Comparison of ENCODE assay signal across 11 cellular contexts in the genomic region with DNA sequence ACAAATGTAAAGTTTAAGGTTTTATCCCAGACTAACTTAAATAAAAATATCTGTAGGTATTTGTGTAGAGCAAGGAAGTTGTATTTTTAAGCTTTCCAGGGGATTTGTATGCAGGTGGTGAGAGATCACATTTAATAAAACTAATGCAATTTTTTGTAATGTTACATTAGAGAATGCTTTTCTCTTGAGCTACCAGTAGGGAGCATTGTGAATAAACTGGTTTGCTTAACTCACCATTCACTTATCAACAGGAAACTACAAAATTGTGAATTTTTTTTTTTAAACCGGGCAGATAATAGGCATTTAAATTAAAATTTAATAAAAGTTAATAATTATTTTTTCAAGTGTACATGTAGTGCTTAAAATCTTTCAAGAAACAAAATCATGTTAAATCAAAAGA.
DNase-seq lines count a peak whose midpoint lies in the region; ATAC-seq, FAIRE-seq and TF ChIP-seq lines count a peak whose summit lies in the region.
"Had no signal": no experiment of that assay in that cellular context is flagged by ENCODE, and none has a peak within 500 bp of the region (broad histone marks: within the 10 kb centered on the region; RNA-seq: fewer than 3 reads in every experiment).

No MANE protein-coding gene starts in this region.

- TF ChIP-seq CTCF in D721Med (IDR thresholded peaks at IDR 0.05; ENCODE audit: insufficient read depth, missing control alignments) = peak; percentile 46
- peak; percentile 44 to 57 for TF ChIP-seq CTCF in mammary epithelial cell (conservative IDR thresholded peaks at IDR 0.05 in 1 of 2, IDR thresholded peaks at IDR 0.05 in 1 of 2; ENCODE audit: extremely low read depth in 1 of 2, insufficient read depth in 1 of 2, low read depth in 1 of 2, low read length in 2 of 2)

- H3K9me3 ChIP-seq in mammary epithelial cell (replicated peaks; ENCODE audit: insufficient read depth, low read length) = no peaks in the 10 kb centered on the region
- no peaks in the 10 kb centered on the region for H3K9me3 ChIP-seq in neuronal stem cell (replicated peaks in 1 of 2; ENCODE audit: control insufficient read depth in 2 of 2, insufficient read depth in 1 of 2, low read depth in 1 of 2, low read length in 2 of 2)
- H3K9me3 ChIP-seq: gastroesophageal sphincter had no signal

- no peaks in the 10 kb centered on the region for H3K79me2 ChIP-seq in mammary epithelial cell (ENCODE audit: insufficient read depth, low read length)

- no peak overlapping the region for H3K27ac ChIP-seq in mammary epithelial cell (ENCODE audit: insufficient read depth, low read depth, low read length)
- H3K27ac ChIP-seq in neuronal stem cell (replicated peaks; ENCODE audit: low read length) = no peak overlapping the region
- H3K27ac ChIP-seq: gastroesophageal sphincter had no signal

- 64% methylated on average over 1 of the region's 1 CpG for WGBS in mammary epithelial cell (ENCODE audit: low coverage, missing lambda C conversion rate)
- no CpG with 5 or more reads among the region's 1 CpG for WGBS in neuronal stem cell (ENCODE audit: extremely low coverage in 2 of 2, insufficient read length in 2 of 2, insufficient replicate concordance in 1 of 2), 2 donors

- ATAC-seq in naive thymus-derived CD8-positive, alpha-beta T cell = peak; percentile 47 to 65
- no peak for ATAC-seq in GM21825 (IDR thresholded peaks at IDR 0.05; ENCODE audit: unreplicated experiment)
- no peak for ATAC-seq in GM18520 (IDR thresholded peaks at IDR 0.05; ENCODE audit: unreplicated experiment)
- ATAC-seq in HG03469 (IDR thresholded peaks at IDR 0.05; ENCODE audit: unreplicated experiment) = no peak
- ATAC-seq: gastroesophageal sphincter had no signal

- no peak overlapping the region for H3K18ac ChIP-seq in neuronal stem cell (ENCODE audit: low read length)

- dilution Hi-C loops in mammary epithelial cell (cut with HindIII; ENCODE audit: low sequenced_read_pairs) = no loop called here

- no peak overlapping the region for H3K4me3 ChIP-seq in mammary epithelial cell (replicated peaks in 1 of 3; ENCODE audit: insufficient read depth in 1 of 3, low read depth in 2 of 3, low read length in 3 of 3)
- H3K4me3 ChIP-seq in neuronal stem cell (ENCODE audit: low read length in 2 of 2) = no peak overlapping the region
- H3K4me3 ChIP-seq: gastroesophageal sphincter had no signal

- H2AK5ac ChIP-seq in neuronal stem cell (ENCODE audit: low read depth, low read length) = no peak overlapping the region

- peak overlapping the region in 6 of 10 donors; percentile 10 to 69 (median 32) for H3K4me3 Mint-ChIP-seq in naive thymus-derived CD8-positive, alpha-beta T cell
- H3K4me3 Mint-ChIP-seq: activated CD4-positive, alpha-beta T cell treated with anti-CD3 and anti-CD28 coated beads, Interleukin-2, amount 10 ng/mL, durations not matched to agents 7 days and 5 days had no signal

- no peak overlapping the region for H4K91ac ChIP-seq in neuronal stem cell (ENCODE audit: low read depth, low read length, poor library complexity)

- H2BK15ac ChIP-seq in neuronal stem cell (ENCODE audit: low read length) = no peak overlapping the region

- no peak overlapping the region for H3K23ac ChIP-seq in neuronal stem cell (ENCODE audit: low read depth, low read length, poor library complexity)

- no peak overlapping the region for H4K8ac ChIP-seq in neuronal stem cell (ENCODE audit: low read depth, low read length)

- H3K9ac ChIP-seq in mammary epithelial cell (ENCODE audit: insufficient read depth, low read length) = no peak overlapping the region
- H3K9ac ChIP-seq in neuronal stem cell (ENCODE audit: low read depth, low read length, poor library complexity) = no peak overlapping the region

- H3K36me3 ChIP-seq in mammary epithelial cell (ENCODE audit: insufficient read depth, low read length) (no peaks in the 10 kb centered on the region), neuronal stem cell (replicated peaks in 1 of 2; ENCODE audit: control insufficient read depth in 2 of 2, insufficient read depth in 2 of 2, low read length in 2 of 2) (no peaks in the 10 kb centered on the region)

- H3K4me2 ChIP-seq in mammary epithelial cell (ENCODE audit: insufficient read depth, low read depth, low read length) (no peak overlapping the region), neuronal stem cell (ENCODE audit: insufficient read depth, low read length, poor library complexity, severe bottlenecking) (no peak overlapping the region)

- peak overlapping the region in 2 of 10 donors; percentile 4 to 26 for H3K27ac Mint-ChIP-seq in naive thymus-derived CD8-positive, alpha-beta T cell
- H3K27ac Mint-ChIP-seq: activated CD4-positive, alpha-beta T cell treated with anti-CD3 and anti-CD28 coated beads, Interleukin-2, amount 10 ng/mL, durations not matched to agents 7 days and 5 days had no signal

- POLR2A ChIA-PET in naive thymus-derived CD8-positive, alpha-beta T cell (lab: Charles Lee) = interaction anchor here (1.1 to 5.3 kb wide), 6 partner anchors 12 to 432 kb away, joined by 3 to 54 read pairs (median 6); partner anchors contain the start of gene IVNS1ABP

- no peaks in the 10 kb centered on the region for H3K27me3 Mint-ChIP-seq in naive thymus-derived CD8-positive, alpha-beta T cell
- H3K27me3 Mint-ChIP-seq: activated CD4-positive, alpha-beta T cell treated with anti-CD3 and anti-CD28 coated beads, Interleukin-2, amount 10 ng/mL, durations not matched to agents 7 days and 5 days had no signal

- H3K4me1 Mint-ChIP-seq in naive thymus-derived CD8-positive, alpha-beta T cell = peaks cover 5 to 30% (median 27%) of the 10 kb centered on the region in 4 donors

- H2BK5ac ChIP-seq in neuronal stem cell (ENCODE audit: low read length) = no peak overlapping the region

- FAIRE-seq in D721Med (lab: Jason Lieb, UNC) = no peak

- H3K14ac ChIP-seq in neuronal stem cell (ENCODE audit: low read length) = no peak overlapping the region

- DNase-seq in D721Med (ENCODE audit: insufficient read length, low spot score) = no peak
- DNase-seq in Kasumi-1 (lab: John Stamatoyannopoulos, UW) = peak; percentile 30 to 42
- DNase-seq in mammary epithelial cell = no peak
- peak in 3 of 10 donors; percentile 25 to 43 (median 36) for DNase-seq in naive thymus-derived CD8-positive, alpha-beta T cell
- no peak for DNase-seq in neuronal stem cell (ENCODE audit: low spot score)
- DNase-seq: activated CD4-positive, alpha-beta T cell treated with anti-CD3 and anti-CD28 coated beads, Interleukin-2, amount 10 ng/mL, durations not matched to agents 7 days and 5 days; stimulated activated CD4-positive, alpha-beta T cell treated with anti-CD3 and anti-CD28 coated beads, Interleukin-1b, Interleukin-23, amount 100 ng/mL, for 48 hours had no signal

- H3K36me3 Mint-ChIP-seq in naive thymus-derived CD8-positive, alpha-beta T cell = peaks cover 0 to 14% (median 5%) of the 10 kb centered on the region in 3 donors

- in situ Hi-C loops in mammary epithelial cell (cut with MboI; ENCODE audit: low sequenced_read_pairs in 2 of 2) = no loop called here

- no peaks in the 10 kb centered on the region for H4K20me1 ChIP-seq in mammary epithelial cell (ENCODE audit: insufficient read depth, low read length)

- H2AFZ ChIP-seq in mammary epithelial cell (ENCODE audit: low read depth, low read length) (no peak overlapping the region), neuronal stem cell (ENCODE audit: low read length) (no peak overlapping the region)

- CTCF ChIA-PET in mammary epithelial cell (lab: Charles Lee; ENCODE audit: low non-redundant PET) = no interaction called here

- H3K27me3 ChIP-seq in mammary epithelial cell (ENCODE audit: insufficient read depth, low read length) (no peaks in the 10 kb centered on the region), neuronal stem cell (ENCODE audit: control insufficient read depth in 3 of 3, insufficient read depth in 3 of 3, low read depth in 1 of 3, low read length in 3 of 3) (no peaks in the 10 kb centered on the region)
- H3K27me3 ChIP-seq: gastroesophageal sphincter had no signal

- no TSS peak for BruUV-seq in mammary epithelial cell (replicated peaks; lab: Mats Ljungman, UMichigan)

- H3K9me3 Mint-ChIP-seq in naive thymus-derived CD8-positive, alpha-beta T cell = peaks cover 0 to 4% (median 0%) of the 10 kb centered on the region in 9 donors
- H3K9me3 Mint-ChIP-seq: activated CD4-positive, alpha-beta T cell treated with anti-CD3 and anti-CD28 coated beads, Interleukin-2, amount 10 ng/mL, durations not matched to agents 7 days and 5 days had no signal

- no peak overlapping the region for H2BK120ac ChIP-seq in neuronal stem cell (ENCODE audit: low read depth, low read length)

- no peak overlapping the region for H2BK12ac ChIP-seq in neuronal stem cell (ENCODE audit: low read length)

- intact Hi-C loops in mammary epithelial cell (cut with micrococcal nuclease) = loop anchor here (1.0 kb wide), 2 partner anchors 432 to 457 kb away; no protein-coding TSS in a partner anchor

- H3K4me1 ChIP-seq in mammary epithelial cell (ENCODE audit: insufficient read depth, low read length) (no peaks in the 10 kb centered on the region), neuronal stem cell (ENCODE audit: control insufficient read depth in 2 of 2, insufficient read depth in 1 of 2, low read depth in 1 of 2, low read length in 2 of 2) (no peaks in the 10 kb centered on the region)
- H3K4me1 ChIP-seq: gastroesophageal sphincter had no signal

- H3K4ac ChIP-seq in neuronal stem cell (ENCODE audit: low read length) = no peak overlapping the region

- no peaks in the 10 kb centered on the region for H3K79me1 ChIP-seq in neuronal stem cell (ENCODE audit: low read depth, low read length)

Comparison
In these comparisons a context has a peak if more than half of its experiments do, and no peak if none do; other contexts are left out.
1. DNase-seq: peak in Kasumi-1 (2 of 2); none in D721Med (single experiment), mammary epithelial cell (single experiment) and neuronal stem cell (single experiment).
2. ATAC-seq: peak in naive thymus-derived CD8-positive, alpha-beta T cell (2 of 2); none in GM21825 (single experiment), GM18520 (single experiment) and HG03469 (single experiment).